ENCODE assay signal across 9 cellular contexts in the genomic region with DNA sequence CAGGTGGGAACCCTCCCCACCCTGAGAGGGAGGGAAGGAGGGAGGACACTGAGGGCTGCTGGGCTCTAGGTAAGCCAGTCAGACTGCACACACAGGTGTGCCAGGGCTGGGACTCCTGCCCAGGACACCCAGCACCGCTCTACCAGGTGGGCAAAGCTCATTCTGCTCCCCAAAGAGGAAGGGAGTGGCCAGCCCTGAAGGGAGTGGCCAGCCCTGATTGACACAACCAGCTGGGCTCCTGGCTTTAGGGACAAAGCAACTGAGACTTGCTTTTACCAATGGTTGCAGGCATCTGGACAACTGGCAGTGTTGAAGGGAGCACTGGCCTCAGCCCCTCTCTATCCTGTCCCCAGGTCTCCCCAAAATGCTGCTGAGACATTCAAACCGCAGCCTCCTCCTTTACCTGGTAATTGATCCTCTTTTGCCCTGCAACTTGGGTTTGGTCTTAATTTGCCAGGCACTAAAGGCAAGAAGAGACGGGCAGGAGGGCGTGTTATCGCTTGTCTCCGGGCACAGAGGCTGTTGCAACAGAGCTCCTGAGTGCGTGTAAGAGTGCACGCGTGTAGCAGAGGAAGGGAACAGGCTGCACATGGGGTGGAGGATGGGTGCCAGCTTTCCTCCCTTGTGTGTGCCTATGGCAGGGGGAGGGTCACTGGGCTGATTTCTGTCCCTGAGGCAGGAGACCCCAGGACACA. TPM values are rescaled to one million over a fixed set of nuclear protein-coding genes. Genes with fewer than 3 reads are reported as not detected.
DNase-seq lines count a peak whose midpoint lies in the region; ATAC-seq and TF ChIP-seq lines count a peak whose summit lies in the region.
"Had no signal": no experiment of that assay in that cellular context is flagged by ENCODE, and none has a peak within 500 bp of the region (broad histone marks: within the 10 kb centered on the region; RNA-seq: fewer than 3 reads in every experiment).

No MANE protein-coding gene starts in this region.

- intact Hi-C loops in prostate gland (cut with DNase I) = no loop called here
- intact Hi-C loops in dorsolateral prefrontal cortex (cut with DNase I) = no loop called here
- intact Hi-C loops in sigmoid colon (cut with DNase I) = no loop called here

- peak; percentile 32 for ATAC-seq in effector memory CD8-positive, alpha-beta T cell (replicated peaks)

- TF ChIP-seq CTCF in prostate gland (IDR thresholded peaks at IDR 0.05) (no peak), GM10266 (IDR thresholded peaks at IDR 0.05; ENCODE audit: control insufficient read depth, insufficient read depth, low read depth, missing control alignments) (no peak), dorsolateral prefrontal cortex (IDR thresholded peaks at IDR 0.05 in 54 of 56, conservative IDR thresholded peaks at IDR 0.05 in 2 of 56; ENCODE audit: low read depth in 1 of 56, partially characterized antibody in 56 of 56) (no peak), sigmoid colon (IDR thresholded peaks at IDR 0.05) (no peak)

- H3K9me3 ChIP-seq in prostate gland = no peaks in the 10 kb centered on the region
- H3K9me3 ChIP-seq in sigmoid colon = no peaks in the 10 kb centered on the region

- H3K27me3 Mint-ChIP-seq in effector memory CD8-positive, alpha-beta T cell = no peaks in the 10 kb centered on the region
- H3K27me3 Mint-ChIP-seq: activated naive CD8-positive, alpha-beta T cell treated with anti-CD3 and anti-CD28 coated beads, Interleukin-2, amount 50 U/mL, for 24 hours had no signal

- H3K4me3 Mint-ChIP-seq in effector memory CD8-positive, alpha-beta T cell = peak overlapping the region in 1 of 2 donors; percentile 68
- H3K4me3 Mint-ChIP-seq: activated naive CD8-positive, alpha-beta T cell treated with anti-CD3 and anti-CD28 coated beads, Interleukin-2, amount 50 U/mL, for 24 hours had no signal

- TF ChIP-seq POLR2A in prostate gland (IDR thresholded peaks at IDR 0.05) = peak; percentile 61
- peak in 1 of 2 donors; percentile 55 for TF ChIP-seq POLR2A in sigmoid colon (IDR thresholded peaks at IDR 0.05)

- H3K9me3 Mint-ChIP-seq in effector memory CD8-positive, alpha-beta T cell = no peaks in the 10 kb centered on the region
- H3K9me3 Mint-ChIP-seq: activated naive CD8-positive, alpha-beta T cell treated with anti-CD3 and anti-CD28 coated beads, Interleukin-2, amount 50 U/mL, for 24 hours had no signal

- H3K4me1 Mint-ChIP-seq in effector memory CD8-positive, alpha-beta T cell (ENCODE audit: low read depth in 2 of 2) = peaks cover 20 to 32% of the 10 kb centered on the region in 2 donors

- peaks cover 16% of the 10 kb centered on the region for H3K36me3 Mint-ChIP-seq in effector memory CD8-positive, alpha-beta T cell (ENCODE audit: insufficient read depth)

- peak; percentile 69 for DNase-seq in HT-29 (ENCODE audit: low spot score)
- peak; percentile 80 for DNase-seq in NCI-H2171 treated with DMSO at 0.1 percent for 48 hours (lab: John Stamatoyannopoulos, UW)
- DNase-seq in effector memory CD8-positive, alpha-beta T cell = no peak
- DNase-seq in prostate gland (ENCODE audit: low spot score) = peak; percentile 92
- DNase-seq in GM10266 (ENCODE audit: extremely low spot score) = no peak
- DNase-seq in dorsolateral prefrontal cortex = no peak
- DNase-seq in sigmoid colon = no peak
- DNase-seq: activated naive CD8-positive, alpha-beta T cell treated with anti-CD3 and anti-CD28 coated beads, Interleukin-2, amount 50 U/mL, for 24 hours; NCI-H2107 had no signal

- peak overlapping the region; percentile 73 to 76 for H3K27ac ChIP-seq in prostate gland
- no peak overlapping the region for H3K27ac ChIP-seq in dorsolateral prefrontal cortex
- H3K27ac ChIP-seq in sigmoid colon = peak overlapping the region in 1 of 4 donors; percentile 39

- 49% methylated on average over 9 of the region's 9 CpGs for WGBS in prostate gland
- WGBS in sigmoid colon, 2 donors = 17 to 53% methylated on average over 9 of the region's 9 CpGs

- H3K4me1 ChIP-seq in prostate gland (replicated peaks) = no peaks in the 10 kb centered on the region
- no peaks in the 10 kb centered on the region for H3K4me1 ChIP-seq in sigmoid colon

- H3K36me3 ChIP-seq in prostate gland = no peaks in the 10 kb centered on the region
- no peaks in the 10 kb centered on the region for H3K36me3 ChIP-seq in sigmoid colon

- no peak overlapping the region for H3K4me3 ChIP-seq in prostate gland
- no peak overlapping the region for H3K4me3 ChIP-seq in dorsolateral prefrontal cortex
- H3K4me3 ChIP-seq in sigmoid colon = no peak overlapping the region

- H3K27me3 ChIP-seq in prostate gland (replicated peaks; ENCODE audit: insufficient read depth) (no peaks in the 10 kb centered on the region), dorsolateral prefrontal cortex (no peaks in the 10 kb centered on the region), sigmoid colon (no peaks in the 10 kb centered on the region)

- no peak for TF ChIP-seq EP300 in sigmoid colon (IDR thresholded peaks at IDR 0.05)

- H3K27ac Mint-ChIP-seq in effector memory CD8-positive, alpha-beta T cell = peak overlapping the region; percentile 81 to 95

RNA-seq across cellular contexts. Expression of a gene that starts 14.5 kb away (rescaled TPM):
- total RNA-seq in HT-29 (2014; rRNA removed; shearing (Covaris generic)) = 51.5 and 61.8 TPM in 2 replicates
- total RNA-seq in prostate gland = 10 to 100 TPM; 57.4 to 94.2 TPM
- total RNA-seq in dorsolateral prefrontal cortex = 100 to 1,000 TPM in 7 of 120 experiments, 10 to 100 TPM in 113; 22.5 to 173 (median 64.0) TPM
- 100 to 1,000 TPM in 1 of 4 donors, 10 to 100 TPM in 3; 38.9 to 208 (median 67.3) TPM for total RNA-seq in sigmoid colon
- 10 to 100 TPM; 30.0 to 66.2 (median 55.0) TPM for polyA plus RNA-seq in sigmoid colon

Comparison
In these comparisons a context has a peak if more than half of its experiments do, and no peak if none do; other contexts are left out.
1. DNase-seq: peak in HT-29 (single experiment), NCI-H2171 treated with DMSO at 0.1 percent for 48 hours (single experiment) and prostate gland (single experiment); none in effector memory CD8-positive, alpha-beta T cell (0 of 3), GM10266 (single experiment), dorsolateral prefrontal cortex (0 of 10) and sigmoid colon (single experiment).
2. H3K27ac ChIP-seq: peak in prostate gland (2 of 2); none in dorsolateral prefrontal cortex (0 of 59).